In the genomic region with DNA sequence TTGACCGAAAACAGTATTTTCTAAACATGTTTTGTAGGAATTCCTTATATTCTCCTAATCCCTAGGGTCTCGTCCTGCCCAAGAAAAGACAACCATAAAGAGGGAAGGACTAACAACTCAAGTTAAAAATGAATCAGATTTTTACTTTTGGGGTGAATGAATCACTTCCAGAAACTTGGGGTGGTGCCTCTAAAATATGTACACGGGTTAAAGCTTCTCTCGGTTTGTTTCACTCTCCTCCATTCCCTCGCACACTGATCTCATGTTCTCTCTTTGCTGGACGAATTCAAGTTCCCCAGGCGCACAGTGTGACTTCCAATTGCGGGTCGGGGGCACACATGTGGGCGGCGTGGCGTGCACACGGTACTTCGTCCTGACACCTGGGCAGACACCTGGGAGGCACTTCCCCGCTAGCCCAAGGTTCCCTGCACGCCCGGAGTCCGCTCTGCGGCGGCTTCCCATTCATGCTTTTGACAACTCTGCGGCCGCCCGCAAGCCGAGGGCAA, we compare ENCODE assay signal across 9 cellular contexts. TPM values are rescaled to one million over a fixed set of nuclear protein-coding genes. Genes with fewer than 3 reads are reported as not detected.
DNase-seq lines count a peak whose midpoint lies in the region; ATAC-seq and TF ChIP-seq lines count a peak whose summit lies in the region.
"Had no signal": no experiment of that assay in that cellular context is flagged by ENCODE, and none has a peak within 500 bp of the region (broad histone marks: within the 10 kb centered on the region; RNA-seq: fewer than 3 reads in every experiment).

No MANE protein-coding gene starts in this region.

- H3K4me1 Mint-ChIP-seq in activated CD4-positive, alpha-beta T cell treated with anti-CD3 and anti-CD28 coated beads, Interleukin-2, amount 10 ng/mL, durations not matched to agents 7 days and 5 days: peaks cover 46% of the 10 kb centered on the region
- no peaks in the 10 kb centered on the region for H3K4me1 Mint-ChIP-seq in MCF 10A (ENCODE audit: insufficient read depth, unreplicated experiment)

- H3K9me3 ChIP-seq in HUES48 (ENCODE audit: control insufficient read depth, insufficient read depth, low read length) (no peaks in the 10 kb centered on the region), mucosa of rectum (ENCODE audit: control insufficient read depth in 2 of 2, low read length in 2 of 2) (no peaks in the 10 kb centered on the region)

- H3K4me3 ChIP-seq in HUES48 (ENCODE audit: low read depth, low read length) (peak overlapping the region; percentile 71), mucosa of rectum (ENCODE audit: low read length in 2 of 2) (peak overlapping the region; percentile 64 to 83)

- POLR2A ChIA-PET in activated CD4-positive, alpha-beta T cell treated with anti-CD3 and anti-CD28 coated beads, Interleukin-2, amount 10 ng/mL, durations not matched to agents 7 days and 5 days (lab: Charles Lee): interaction anchor here (0.9 kb wide), 1 partner anchor 40 kb away, joined by 3 read pairs; no protein-coding TSS in a partner anchor
- POLR2A ChIA-PET in MCF 10A (lab: Yijun Ruan, JAX): interaction anchor here (0.6 to 1.8 kb wide), 16 partner anchors 9 to 1306 kb away, joined by 3 to 19 read pairs (median 4); a partner anchor contains a TSS

- no peaks in the 10 kb centered on the region for H3K27me3 Mint-ChIP-seq in activated CD4-positive, alpha-beta T cell treated with anti-CD3 and anti-CD28 coated beads, Interleukin-2, amount 10 ng/mL, durations not matched to agents 7 days and 5 days
- no peaks in the 10 kb centered on the region for H3K27me3 Mint-ChIP-seq in MCF 10A (ENCODE audit: insufficient read depth, unreplicated experiment)

- no peak for ATAC-seq in GM21737 (IDR thresholded peaks at IDR 0.05; ENCODE audit: unreplicated experiment)

- H3K36me3 Mint-ChIP-seq in activated CD4-positive, alpha-beta T cell treated with anti-CD3 and anti-CD28 coated beads, Interleukin-2, amount 10 ng/mL, durations not matched to agents 7 days and 5 days (ENCODE audit: low read depth): peaks cover 25% of the 10 kb centered on the region
- peaks cover 29% of the 10 kb centered on the region for H3K36me3 Mint-ChIP-seq in MCF 10A (ENCODE audit: insufficient read depth, unreplicated experiment)

- H3K27ac Mint-ChIP-seq in activated CD4-positive, alpha-beta T cell treated with anti-CD3 and anti-CD28 coated beads, Interleukin-2, amount 10 ng/mL, durations not matched to agents 7 days and 5 days: peak overlapping the region; percentile 96
- peak overlapping the region; percentile 91 for H3K27ac Mint-ChIP-seq in MCF 10A (ENCODE audit: low read depth, unreplicated experiment)

- H3K9me3 Mint-ChIP-seq in activated CD4-positive, alpha-beta T cell treated with anti-CD3 and anti-CD28 coated beads, Interleukin-2, amount 10 ng/mL, durations not matched to agents 7 days and 5 days: no peaks in the 10 kb centered on the region
- H3K9me3 Mint-ChIP-seq in MCF 10A (ENCODE audit: unreplicated experiment): no peaks in the 10 kb centered on the region

- TF ChIP-seq CTCF in MCF 10A (IDR thresholded peaks at IDR 0.05; ENCODE audit: unreplicated experiment): no peak

- peak overlapping the region; percentile 73 for H3K4me3 Mint-ChIP-seq in activated CD4-positive, alpha-beta T cell treated with anti-CD3 and anti-CD28 coated beads, Interleukin-2, amount 10 ng/mL, durations not matched to agents 7 days and 5 days
- H3K4me3 Mint-ChIP-seq in MCF 10A (ENCODE audit: unreplicated experiment): peak overlapping the region; percentile 77

- no peak for DNase-seq in activated CD4-positive, alpha-beta T cell treated with anti-CD3 and anti-CD28 coated beads, Interleukin-2, amount 10 ng/mL, durations not matched to agents 7 days and 5 days
- no peak for DNase-seq in activated CD4-positive, alpha-beta T cell treated with anti-CD3 and anti-CD28 coated beads for 4 hours
- DNase-seq in MCF 10A (ENCODE audit: unreplicated experiment): no peak
- DNase-seq in SW 1271 (lab: John Stamatoyannopoulos, UW): no peak
- no peak for DNase-seq in NCI-H226

- intact Hi-C loops in MCF 10A (cut with micrococcal nuclease): loop anchor here (5.0 kb wide), 2 partner anchors 51 to 564 kb away; no protein-coding TSS in a partner anchor

- H3K9ac ChIP-seq in HUES48 (ENCODE audit: low read depth, low read length) (peak overlapping the region; percentile 76; the same call in 1 of the 2 replicates), mucosa of rectum (ENCODE audit: low read depth in 1 of 2, low read length in 2 of 2) (peak overlapping the region; percentile 84 to 86)

- H3K36me3 ChIP-seq in HUES48 (ENCODE audit: control insufficient read depth, insufficient read depth, low read length): peaks cover 13% of the 10 kb centered on the region
- peaks cover under 1 to 2% of the 10 kb centered on the region in 2 donors for H3K36me3 ChIP-seq in mucosa of rectum (ENCODE audit: control insufficient read depth in 2 of 2, insufficient read depth in 2 of 2, low read length in 2 of 2)

- H3K4me1 ChIP-seq in HUES48 (ENCODE audit: control insufficient read depth, insufficient read depth, low read length): peaks cover 23% of the 10 kb centered on the region; the same call in 1 of the 2 replicates
- H3K4me1 ChIP-seq in mucosa of rectum (ENCODE audit: control insufficient read depth in 2 of 2, insufficient read depth in 2 of 2, low read length in 2 of 2): peaks cover 22 to 29% of the 10 kb centered on the region in 2 donors

- peak overlapping the region; percentile 89 for H3K27ac ChIP-seq in HUES48 (ENCODE audit: low read depth, low read length)
- peak overlapping the region; percentile 93 to 95 for H3K27ac ChIP-seq in mucosa of rectum (ENCODE audit: low read depth in 2 of 2, low read length in 2 of 2)

- CTCF ChIA-PET in activated CD4-positive, alpha-beta T cell treated with anti-CD3 and anti-CD28 coated beads, Interleukin-2, amount 10 ng/mL, durations not matched to agents 7 days and 5 days (lab: Charles Lee): interaction anchor here (1.4 kb wide), 2 partner anchors 26 to 50 kb away, joined by 3 to 4 read pairs; no protein-coding TSS in a partner anchor
- CTCF ChIA-PET in MCF 10A (lab: Yijun Ruan, JAX): interaction anchor here (0.6 kb wide), 1 partner anchor 54 kb away, joined by 5 read pairs; no protein-coding TSS in a partner anchor

- BruUV-seq in MCF 10A (replicated peaks; lab: Mats Ljungman, UMichigan): TSS peak; percentile 85

- H3K27me3 ChIP-seq in HUES48 (ENCODE audit: control insufficient read depth, insufficient read depth, low read length): peaks cover 6% of the 10 kb centered on the region; the same call in 1 of the 2 replicates
- H3K27me3 ChIP-seq in mucosa of rectum (ENCODE audit: control insufficient read depth in 2 of 2, insufficient read depth in 2 of 2, low read length in 2 of 2): no peaks in the 10 kb centered on the region

RNA-seq across cellular contexts. Expression of a gene that starts 0.7 kb away (rescaled TPM):
- not detected for total RNA-seq in activated CD4-positive, alpha-beta T cell treated with anti-CD3 and anti-CD28 coated beads, Interleukin-2, amount 10 ng/mL, durations not matched to agents 7 days and 5 days
- total RNA-seq in MCF 10A (2022): not detected in 2 replicates
- total RNA-seq: glomerular endothelial cell had no signal

RNA-seq across cellular contexts. Expression of a gene that starts 47.8 kb away (rescaled TPM):
- 10 to 100 TPM; 70.0 to 95.0 TPM for total RNA-seq in activated CD4-positive, alpha-beta T cell treated with anti-CD3 and anti-CD28 coated beads, Interleukin-2, amount 10 ng/mL, durations not matched to agents 7 days and 5 days
- total RNA-seq in MCF 10A (2022): 29.2 and 36.7 TPM in 2 replicates

RNA-seq across cellular contexts. Expression of a gene that starts 47.8 kb away (rescaled TPM):
- 10 to 100 TPM; 62.2 to 68.8 TPM for total RNA-seq in activated CD4-positive, alpha-beta T cell treated with anti-CD3 and anti-CD28 coated beads, Interleukin-2, amount 10 ng/mL, durations not matched to agents 7 days and 5 days
- total RNA-seq in MCF 10A (2022): 117 and 123 TPM in 2 replicates
